18 cellular contexts compared by ENCODE assay signal in genomic region chr22:20312396-20313191, GRCh38. TPM values are rescaled to one million over a fixed set of nuclear protein-coding genes. Genes with fewer than 3 reads are reported as not detected.
DNase-seq lines count a peak whose midpoint lies in the region; ATAC-seq and TF ChIP-seq lines count a peak whose summit lies in the region.
"Had no signal": no experiment of that assay in that cellular context is flagged by ENCODE, and none has a peak within 500 bp of the region (broad histone marks: within the 10 kb centered on the region; RNA-seq: fewer than 3 reads in every experiment).

No MANE protein-coding gene starts in this region.

- peaks cover 13% of the 10 kb centered on the region for H3K4me1 Mint-ChIP-seq in activated T-cell treated with anti-CD3 and anti-CD28 coated beads, Interleukin-2, amount 50 U/mL, for 24 hours (ENCODE audit: low read depth)
- H3K4me1 Mint-ChIP-seq in activated T-cell treated with anti-CD3 and anti-CD28 coated beads, Interleukin-2, amount 50 U/mL, for 4 hours (ENCODE audit: low read depth): peaks cover 7% of the 10 kb centered on the region

- no peak for ATAC-seq in activated T-cell treated with anti-CD3 and anti-CD28 coated beads, Interleukin-2, amount 50 U/mL, for 4 hours
- ATAC-seq: CD8-positive, alpha-beta T cell; stimulated activated naive CD8-positive, alpha-beta T cell treated with anti-CD3 and anti-CD28 coated beads, Interleukin-15, Interleukin-2, amounts not matched to agents 100 U/mL and 50 U/mL, for 24 hours had no signal

- WGBS in adrenal gland, 4 donors: 90 to 95% (median 93%) methylated on average over 6 to 14 of the region's 14 CpGs

- no peak overlapping the region for H3K4me3 ChIP-seq in adrenal gland
- H3K4me3 ChIP-seq: heart right ventricle, ovary had no signal

- peak; percentile 21 for DNase-seq in activated T-cell treated with anti-CD3 and anti-CD28 coated beads, Interleukin-2, amount 50 U/mL, for 24 hours
- no peak for DNase-seq in activated T-cell treated with anti-CD3 and anti-CD28 coated beads, Interleukin-2, amount 50 U/mL, for 4 hours
- peak in 5 of 7 donors; percentile 8 to 41 (median 10) for DNase-seq in adrenal gland
- peak; percentile 83 for DNase-seq in mesenteric fat pad (ENCODE audit: low spot score)
- peak; percentile 15 for DNase-seq in stimulated activated CD8-positive, alpha-beta memory T cell treated with anti-CD3 and anti-CD28 coated beads, Interleukin-4, amount 100 ng/mL, for 48 hours
- no peak for DNase-seq in T-helper 1 cell
- no peak for DNase-seq in AML-193 (lab: John Stamatoyannopoulos, UW)
- DNase-seq in RKO (ENCODE audit: low spot score): no peak
- DNase-seq: activated naive CD8-positive, alpha-beta T cell treated with anti-CD3 and anti-CD28 coated beads, Interleukin-2, amount 10 ng/mL, durations not matched to agents 7 days and 5 days; Karpas-422; NCI-H1105; NCI-H2171 treated with DMSO at 0.1 percent for 48 hours; NCI-H774; stimulated activated naive CD8-positive, alpha-beta T cell treated with anti-CD3 and anti-CD28 coated beads, Interleukin-15, Interleukin-2, amounts not matched to agents 100 U/mL and 50 U/mL, for 24 hours; SW 1271 had no signal

- peaks cover 0 to 5% of the 10 kb centered on the region in 2 donors for H3K4me1 ChIP-seq in adrenal gland (replicated peaks in 1 of 2)

- H3K4me3 Mint-ChIP-seq in activated T-cell treated with anti-CD3 and anti-CD28 coated beads, Interleukin-2, amount 50 U/mL, for 24 hours: no peak overlapping the region
- no peak overlapping the region for H3K4me3 Mint-ChIP-seq in activated T-cell treated with anti-CD3 and anti-CD28 coated beads, Interleukin-2, amount 50 U/mL, for 4 hours
- H3K4me3 Mint-ChIP-seq: activated naive CD8-positive, alpha-beta T cell treated with anti-CD3 and anti-CD28 coated beads, Interleukin-2, amount 10 ng/mL, durations not matched to agents 7 days and 5 days; CD8-positive, alpha-beta T cell had no signal

- H3K9me3 ChIP-seq in adrenal gland (replicated peaks in 1 of 3): no peaks in the 10 kb centered on the region
- H3K9me3 ChIP-seq: heart right ventricle, ovary had no signal

- no peak overlapping the region for H3K27ac ChIP-seq in adrenal gland
- H3K27ac ChIP-seq: heart right ventricle, ovary had no signal

- H3K9me3 Mint-ChIP-seq in activated T-cell treated with anti-CD3 and anti-CD28 coated beads, Interleukin-2, amount 50 U/mL, for 24 hours: no peaks in the 10 kb centered on the region
- H3K9me3 Mint-ChIP-seq in activated T-cell treated with anti-CD3 and anti-CD28 coated beads, Interleukin-2, amount 50 U/mL, for 4 hours: no peaks in the 10 kb centered on the region
- H3K9me3 Mint-ChIP-seq: activated naive CD8-positive, alpha-beta T cell treated with anti-CD3 and anti-CD28 coated beads, Interleukin-2, amount 10 ng/mL, durations not matched to agents 7 days and 5 days; CD8-positive, alpha-beta T cell had no signal

- no peaks in the 10 kb centered on the region for H3K27me3 Mint-ChIP-seq in activated T-cell treated with anti-CD3 and anti-CD28 coated beads, Interleukin-2, amount 50 U/mL, for 24 hours
- H3K27me3 Mint-ChIP-seq in activated T-cell treated with anti-CD3 and anti-CD28 coated beads, Interleukin-2, amount 50 U/mL, for 4 hours (ENCODE audit: low read depth): no peaks in the 10 kb centered on the region
- H3K27me3 Mint-ChIP-seq: activated naive CD8-positive, alpha-beta T cell treated with anti-CD3 and anti-CD28 coated beads, Interleukin-2, amount 10 ng/mL, durations not matched to agents 7 days and 5 days had no signal

- no peak overlapping the region for H3K27ac Mint-ChIP-seq in activated T-cell treated with anti-CD3 and anti-CD28 coated beads, Interleukin-2, amount 50 U/mL, for 24 hours
- H3K27ac Mint-ChIP-seq: activated naive CD8-positive, alpha-beta T cell treated with anti-CD3 and anti-CD28 coated beads, Interleukin-2, amount 10 ng/mL, durations not matched to agents 7 days and 5 days; CD8-positive, alpha-beta T cell had no signal

- H3K36me3 Mint-ChIP-seq in activated T-cell treated with anti-CD3 and anti-CD28 coated beads, Interleukin-2, amount 50 U/mL, for 24 hours (ENCODE audit: low read depth): no peaks in the 10 kb centered on the region
- H3K36me3 Mint-ChIP-seq in activated T-cell treated with anti-CD3 and anti-CD28 coated beads, Interleukin-2, amount 50 U/mL, for 4 hours (ENCODE audit: insufficient read depth): no peaks in the 10 kb centered on the region
- H3K36me3 Mint-ChIP-seq: activated naive CD8-positive, alpha-beta T cell treated with anti-CD3 and anti-CD28 coated beads, Interleukin-2, amount 10 ng/mL, durations not matched to agents 7 days and 5 days; CD8-positive, alpha-beta T cell had no signal

- TF ChIP-seq POLR2A in adrenal gland (IDR thresholded peaks at IDR 0.05): no peak

- H3K27me3 ChIP-seq in adrenal gland: no peaks in the 10 kb centered on the region
- H3K27me3 ChIP-seq: heart right ventricle, ovary had no signal

- no peaks in the 10 kb centered on the region for H3K36me3 ChIP-seq in adrenal gland (replicated peaks in 1 of 2)
- H3K36me3 ChIP-seq: ovary had no signal

- intact Hi-C loops in adrenal gland (cut with DNase I): no loop called here

- no peak for TF ChIP-seq CTCF in adrenal gland (IDR thresholded peaks at IDR 0.05)

RNA-seq across cellular contexts. Expression of gene DGCR6L, which starts 7.3 kb away (rescaled TPM):
- total RNA-seq in activated T-cell treated with anti-CD3 and anti-CD28 coated beads, Interleukin-2, amount 50 U/mL, for 4 hours: 10 to 100 TPM; 30.3 to 38.1 (median 33.2) TPM
- 100 to 1,000 TPM in 2 of 8 donors, 10 to 100 TPM in 6; 43.7 to 106 (median 62.6) TPM for total RNA-seq in adrenal gland
- polyA plus RNA-seq in adrenal gland: 100 to 1,000 TPM in 1 of 3 donors, 10 to 100 TPM in 2; 12.1 to 107 (median 96.2) TPM
- 25.7 TPM for total RNA-seq in mesenteric fat pad

RNA-seq across cellular contexts. Expression of gene RTN4R, which starts 44.5 kb away (rescaled TPM):
- total RNA-seq in activated T-cell treated with anti-CD3 and anti-CD28 coated beads, Interleukin-2, amount 50 U/mL, for 4 hours: 1 to 10 TPM in 2 of 3 donors, under 1 TPM in 1; 0.89 to 1.4 (median 1.0) TPM
- total RNA-seq in adrenal gland (10 to 100 TPM in 1 of 8 donors, 1 to 10 TPM in 5, under 1 TPM in 2; 0.35 to 18.8 (median 1.4) TPM), mesenteric fat pad (0.55 TPM)
- 1 to 10 TPM in 2 of 3 donors, under 1 TPM in 1; 0.35 to 1.9 (median 1.1) TPM for polyA plus RNA-seq in adrenal gland

Comparison
In these comparisons a context has a peak if more than half of its experiments do, and no peak if none do; other contexts are left out.
1. DNase-seq: peak in activated T-cell treated with anti-CD3 and anti-CD28 coated beads, Interleukin-2, amount 50 U/mL, for 24 hours (single experiment), adrenal gland (5 of 7), mesenteric fat pad (single experiment) and stimulated activated CD8-positive, alpha-beta memory T cell treated with anti-CD3 and anti-CD28 coated beads, Interleukin-4, amount 100 ng/mL, for 48 hours (single experiment); none in activated T-cell treated with anti-CD3 and anti-CD28 coated beads, Interleukin-2, amount 50 U/mL, for 4 hours (single experiment), T-helper 1 cell (0 of 5), AML-193 (0 of 2) and RKO (single experiment).